ENCODE assay signal across 8 cellular contexts in genomic region chr10:46761471-46761870, GRCh38.
DNase-seq lines count a peak whose midpoint lies in the region; ATAC-seq lines count a peak whose summit lies in the region.
"Not testable (repeated sequence)": the region's sequence is repeated elsewhere in the genome, so short reads cannot be mapped to it uniquely, and the experiment has no call there.

No MANE protein-coding gene starts in this region.

- not testable (repeated sequence) for H3K27me3 Mint-ChIP-seq in stimulated activated naive B cell treated with anti-CD40 and anti-IgM and Interleukin-4, amounts not matched to agents 10 μg/mL and 1 μg/mL and 100 μg/mL, for 72 hours

- peak; percentile 86 for ATAC-seq in GM18508 (IDR thresholded peaks at IDR 0.05; ENCODE audit: insufficient read depth, unreplicated experiment)
- ATAC-seq in GM19025 (IDR thresholded peaks at IDR 0.05; ENCODE audit: low read depth, unreplicated experiment): peak; percentile 83
- ATAC-seq in GM21381 (IDR thresholded peaks at IDR 0.05; ENCODE audit: unreplicated experiment): peak; percentile 91
- ATAC-seq in GM21825 (IDR thresholded peaks at IDR 0.05; ENCODE audit: unreplicated experiment): peak; percentile 87
- peak; percentile 45 for ATAC-seq in HG02870 (IDR thresholded peaks at IDR 0.05; ENCODE audit: unreplicated experiment)
- ATAC-seq in HG03095 (IDR thresholded peaks at IDR 0.05; ENCODE audit: unreplicated experiment): peak; percentile 79
- peak; percentile 82 for ATAC-seq in HG03439 (IDR thresholded peaks at IDR 0.05; ENCODE audit: unreplicated experiment)
- peak; percentile 83 to 86 for ATAC-seq in stimulated activated naive B cell treated with anti-CD40 and anti-IgM and Interleukin-4, amounts not matched to agents 10 μg/mL and 1 μg/mL and 100 μg/mL, for 72 hours (replicated peaks)

- not testable (repeated sequence) for H3K4me1 Mint-ChIP-seq in stimulated activated naive B cell treated with anti-CD40 and anti-IgM and Interleukin-4, amounts not matched to agents 10 μg/mL and 1 μg/mL and 100 μg/mL, for 72 hours

- H3K4me3 Mint-ChIP-seq in stimulated activated naive B cell treated with anti-CD40 and anti-IgM and Interleukin-4, amounts not matched to agents 10 μg/mL and 1 μg/mL and 100 μg/mL, for 72 hours: not testable (repeated sequence)

- not testable (repeated sequence) for DNase-seq in stimulated activated naive B cell treated with anti-CD40 and anti-IgM and Interleukin-4, amounts not matched to agents 10 μg/mL and 1 μg/mL and 100 μg/mL, for 72 hours

- H3K27ac Mint-ChIP-seq in stimulated activated naive B cell treated with anti-CD40 and anti-IgM and Interleukin-4, amounts not matched to agents 10 μg/mL and 1 μg/mL and 100 μg/mL, for 72 hours: not testable (repeated sequence)

- not testable (repeated sequence) for H3K36me3 Mint-ChIP-seq in stimulated activated naive B cell treated with anti-CD40 and anti-IgM and Interleukin-4, amounts not matched to agents 10 μg/mL and 1 μg/mL and 100 μg/mL, for 72 hours

- not testable (repeated sequence) for H3K9me3 Mint-ChIP-seq in stimulated activated naive B cell treated with anti-CD40 and anti-IgM and Interleukin-4, amounts not matched to agents 10 μg/mL and 1 μg/mL and 100 μg/mL, for 72 hours
